Comparison of ENCODE assay signal across 9 cellular contexts in genomic region chr1:225944951-225945350, GRCh38. TPM values are rescaled to one million over a fixed set of nuclear protein-coding genes. Genes with fewer than 3 reads are reported as not detected.
DNase-seq lines count a peak whose midpoint lies in the region; ATAC-seq, FAIRE-seq and TF ChIP-seq lines count a peak whose summit lies in the region.
"Had no signal": no experiment of that assay in that cellular context is flagged by ENCODE, and none has a peak within 500 bp of the region (broad histone marks: within the 10 kb centered on the region; RNA-seq: fewer than 3 reads in every experiment).

No MANE protein-coding gene starts in this region.

- H3K4me1 ChIP-seq in OCI-LY7 (ENCODE audit: insufficient read depth, low read length, poor library complexity, severe bottlenecking) = peaks cover 85% of the 10 kb centered on the region

- peak overlapping the region; percentile 76 for H3K4me2 ChIP-seq in OCI-LY7 (ENCODE audit: low read length)

- no peak for TF ChIP-seq CTCF in OCI-LY7 (conservative IDR thresholded peaks at IDR 0.05; ENCODE audit: low read length)

- H4K20me1 ChIP-seq in OCI-LY7 (ENCODE audit: insufficient read depth, low read length) = no peaks in the 10 kb centered on the region

- CTCF ChIA-PET in OCI-LY7 (lab: Charles Lee; ENCODE audit: unreplicated experiment) = interaction anchor here (0.6 to 1.1 kb wide), 3 partner anchors 10 to 478 kb away, joined by 4 to 12 read pairs (median 4); no protein-coding TSS in a partner anchor

- peak overlapping the region; percentile 34 for H3K4me3 ChIP-seq in OCI-LY7 (ENCODE audit: low read depth, low read length, poor library complexity, severe bottlenecking)
- H3K4me3 ChIP-seq: lung had no signal

- H3K9me3 ChIP-seq in OCI-LY7 (ENCODE audit: low read length) = no peaks in the 10 kb centered on the region

- peak overlapping the region; percentile 45; the same call in 1 of the 2 replicates for H2AFZ ChIP-seq in OCI-LY7 (ENCODE audit: low read length)

- no peak for FAIRE-seq in HTR-8/SVneo (lab: Jason Lieb, UNC)

- no peaks in the 10 kb centered on the region for H3K36me3 ChIP-seq in OCI-LY7 (ENCODE audit: insufficient read depth, low read length)

- ATAC-seq in GM19043 (IDR thresholded peaks at IDR 0.05; ENCODE audit: low read depth, unreplicated experiment) (peak; percentile 66), HG02798 (IDR thresholded peaks at IDR 0.05; ENCODE audit: poor library complexity, unreplicated experiment) (peak; percentile 64), HG02840 (IDR thresholded peaks at IDR 0.05; ENCODE audit: low FRiP score, unreplicated experiment) (no peak)

- POLR2A ChIA-PET in OCI-LY7 (lab: Charles Lee) = interaction anchor here (0.5 to 7.9 kb wide), 14 partner anchors 8 to 221 kb away, joined by 3 to 83 read pairs (median 5); partner anchors contain the start of genes PYCR2 and TMEM63A

- H3K79me2 ChIP-seq in OCI-LY7 (ENCODE audit: insufficient read depth, low read depth, low read length) = no peaks in the 10 kb centered on the region

- peak overlapping the region; percentile 95 for H3K27ac ChIP-seq in OCI-LY7 (ENCODE audit: low read depth, low read length, poor library complexity, severe bottlenecking)

- no peaks in the 10 kb centered on the region for H3K9me2 ChIP-seq in OCI-LY7 (ENCODE audit: insufficient read depth, low read length)

- BruUV-seq in OCI-LY7 (replicated peaks; lab: Mats Ljungman, UMichigan) = no TSS peak

- intact Hi-C loops in OCI-LY7 (cut with micrococcal nuclease; ENCODE audit: unreplicated experiment) = loop anchor here (5.0 kb wide), 1 partner anchor 518 kb away; the partner anchor contains the start of gene LBR
- intact Hi-C loops in posterior vena cava (cut with DNase I) = no loop called here

- DNase-seq in OCI-LY7 (ENCODE audit: low spot score) = peak; percentile 85
- peak; percentile 30 for DNase-seq in posterior vena cava (ENCODE audit: low spot score)
- no peak for DNase-seq in foreskin melanocyte
- no peak for DNase-seq in HTR-8/SVneo (ENCODE audit: insufficient read length, low spot score)

RNA-seq across cellular contexts. Expression of gene LEFTY2, which starts 3.9 kb away (rescaled TPM):
- total RNA-seq in OCI-LY7 (2014; rRNA removed; shearing (Covaris generic)) = 3.8 and 4.8 TPM in 2 replicates
- total RNA-seq in OCI-LY7 (2022) (4.3 and 7.3 TPM in 2 replicates), posterior vena cava (1 to 10 TPM; 3.4 to 4.2 TPM)
- total RNA-seq: dermis microvascular lymphatic vessel endothelial cell had no signal

RNA-seq across cellular contexts. Expression of gene PYCR2, which starts 20.9 kb away (rescaled TPM):
- total RNA-seq in OCI-LY7 (2014; rRNA removed; shearing (Covaris generic)) = 120 and 136 TPM in 2 replicates
- total RNA-seq in OCI-LY7 (2022) = 153 and 181 TPM in 2 replicates
- total RNA-seq in posterior vena cava = 10 to 100 TPM; 41.7 to 45.9 TPM

RNA-seq across cellular contexts. Expression of gene SDE2, which starts 54.2 kb away (rescaled TPM):
- total RNA-seq in OCI-LY7 (2014; rRNA removed; shearing (Covaris generic)) = 18.2 and 22.0 TPM in 2 replicates
- total RNA-seq in OCI-LY7 (2022) (25.0 and 25.4 TPM in 2 replicates), posterior vena cava (10 to 100 TPM; 17.9 to 18.0 TPM)

RNA-seq across cellular contexts. Expression of gene LEFTY1, which starts 56.0 kb away (rescaled TPM):
- total RNA-seq in OCI-LY7 (2014; rRNA removed; shearing (Covaris generic)) = 0.09 TPM in 1 of 2 replicates, not detected in the other
- 0.44 and 1.0 TPM in 2 replicates for total RNA-seq in OCI-LY7 (2022)
- under 1 TPM; 0.28 to 0.38 TPM for total RNA-seq in posterior vena cava
- total RNA-seq: dermis microvascular lymphatic vessel endothelial cell had no signal

Comparison
In these comparisons a context has a peak if more than half of its experiments do, and no peak if none do; other contexts are left out.
1. DNase-seq: peak in OCI-LY7 (single experiment) and posterior vena cava (single experiment); none in foreskin melanocyte (single experiment) and HTR-8/SVneo (single experiment).